ENCODE assay signal across 15 cellular contexts in genomic region chr18:33424266-33424946, GRCh38. TPM values are rescaled to one million over a fixed set of nuclear protein-coding genes. Genes with fewer than 3 reads are reported as not detected.
"Had no signal": no experiment of that assay in that cellular context is flagged by ENCODE, and none has a peak within 500 bp of the region (broad histone marks: within the 10 kb centered on the region; RNA-seq: fewer than 3 reads in every experiment).

No MANE protein-coding gene starts in this region.

- ATAC-seq: mucosa of descending colon; naive thymus-derived CD8-positive, alpha-beta T cell; psoas muscle had no signal

- H3K9me3 ChIP-seq: esophagus muscularis mucosa, mucosa of descending colon, psoas muscle had no signal

- H3K4me3 ChIP-seq: esophagus muscularis mucosa, mucosa of descending colon, psoas muscle had no signal

- DNase-seq: activated CD4-positive, alpha-beta T cell treated with anti-CD3 and anti-CD28 coated beads, Interleukin-2, amount 50 U/mL, for 1 hour; activated effector memory CD4-positive, alpha-beta T cell treated with Interleukin-2 at 50 U/mL for 16 hours; activated T-cell treated with anti-CD3 and anti-CD28 coated beads, Interleukin-2, amount 50 U/mL, for 24 hours; cerebellar nuclear complex; left cardiac atrium; mammary epithelial cell; mucosa of descending colon; naive thymus-derived CD8-positive, alpha-beta T cell; nucleus accumbens; psoas muscle; stimulated activated CD4-positive, alpha-beta T cell treated with anti-CD3 and anti-CD28 coated beads, Interleukin-12 subunit alpha, Interleukin-12 subunit beta, amount 100 ng/mL, for 4 hours; stimulated activated naive CD4-positive, alpha-beta T cell treated with Interleukin-2 at 50 U/mL for 16 hours; trophoblast cell had no signal

- H3K4me1 ChIP-seq: esophagus muscularis mucosa, psoas muscle had no signal

- H3K27me3 ChIP-seq: esophagus muscularis mucosa had no signal

- H3K36me3 ChIP-seq: esophagus muscularis mucosa had no signal

- H3K27ac ChIP-seq: esophagus muscularis mucosa, psoas muscle had no signal

RNA-seq across cellular contexts. Expression of gene CCDC178, which starts 16.1 kb away (rescaled TPM):
- total RNA-seq: activated CD8-positive, alpha-beta memory T cell treated with anti-CD3 and anti-CD28 coated beads for 36 hours; mammary epithelial cell; mucosa of descending colon; naive thymus-derived CD8-positive, alpha-beta T cell; psoas muscle had no signal
- polyA plus RNA-seq: mammary epithelial cell; naive thymus-derived CD8-positive, alpha-beta T cell had no signal
